Comparison of ENCODE assay signal across 24 cellular contexts in the genomic region with DNA sequence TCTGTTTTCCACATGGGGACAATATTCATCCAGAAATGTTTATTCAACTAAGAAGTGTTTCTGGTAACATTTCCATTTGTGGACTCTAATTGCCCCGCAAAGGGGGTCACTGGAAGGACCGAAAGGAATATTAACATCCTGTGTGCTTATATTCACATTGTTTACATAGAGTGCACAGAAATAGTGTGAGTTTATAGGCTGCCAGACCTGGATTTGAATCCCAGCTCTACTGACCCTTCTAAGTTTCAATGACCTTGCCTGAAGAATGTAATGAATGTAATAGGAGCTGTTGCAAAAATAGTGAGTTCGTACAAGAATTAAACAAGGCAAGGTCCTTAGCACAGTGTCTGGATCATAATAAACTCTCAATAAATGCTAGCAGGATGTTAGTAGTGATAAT.
"Had no signal": no experiment of that assay in that cellular context is flagged by ENCODE, and none has a peak within 500 bp of the region (broad histone marks: within the 10 kb centered on the region; RNA-seq: fewer than 3 reads in every experiment).

No MANE protein-coding gene starts in this region.

- ATAC-seq: esophagus mucosa; lower lobe of right lung; mucosa of descending colon; natural killer cell treated with Interleukin-12 subunit alpha and Interleukin-12 subunit beta and Interleukin-15 and Interleukin-18, amount 100 ng/mL, for 72 hours had no signal

- H3K9me3 ChIP-seq: left ventricle myocardium inferior, lower lobe of right lung, mucosa of descending colon, neutrophil, right lobe of liver, stomach, thyroid gland had no signal

- H3K9ac ChIP-seq: parathyroid adenoma had no signal

- H3K27ac Mint-ChIP-seq: mesothelial cell of epicardium; natural killer cell treated with Interleukin-12 subunit alpha and Interleukin-12 subunit beta and Interleukin-15 and Interleukin-18, amount 100 ng/mL, for 72 hours; progenitor cell of endocrine pancreas; type B pancreatic cell had no signal

- H3K27me3 Mint-ChIP-seq: central memory CD8-positive, alpha-beta T cell; progenitor cell of endocrine pancreas; type B pancreatic cell had no signal

- H3K36me3 Mint-ChIP-seq: mesothelial cell of epicardium; naive B cell; natural killer cell treated with Interleukin-12 subunit alpha and Interleukin-12 subunit beta and Interleukin-15 and Interleukin-18, amount 100 ng/mL, for 72 hours; type B pancreatic cell had no signal

- H3K4me3 ChIP-seq: left ventricle myocardium inferior, lower lobe of right lung, mucosa of descending colon, right lobe of liver, stomach, thyroid gland had no signal

- H3K4me1 Mint-ChIP-seq: central memory CD8-positive, alpha-beta T cell; mesothelial cell of epicardium; naive B cell had no signal

- H3K4me1 ChIP-seq: lower lobe of right lung, parathyroid adenoma, stomach, thyroid gland had no signal

- H2AFZ ChIP-seq: parathyroid adenoma had no signal

- H3K27me3 ChIP-seq: neutrophil, right lobe of liver, stomach, thyroid gland had no signal

- H3K27ac ChIP-seq: epithelial cell of prostate, left ventricle myocardium inferior, lower lobe of right lung, neutrophil, parathyroid adenoma, right lobe of liver, stomach, thyroid gland had no signal

- H3K36me3 ChIP-seq: left ventricle myocardium inferior, lower lobe of right lung, neutrophil, right lobe of liver, stomach, thyroid gland had no signal

- DNase-seq: cortex of kidney; head of caudate nucleus; kidney; left ventricle myocardium inferior; lower lobe of right lung; mucosa of descending colon; naive B cell; right lobe of liver; small intestine; stimulated activated CD4-positive, alpha-beta T cell treated with anti-CD3 and anti-CD28 coated beads, Interleukin-15, amount 100 ng/mL, for 24 hours; stimulated activated CD4-positive, alpha-beta T cell treated with anti-CD3 and anti-CD28 coated beads, Interleukin-2, amount 100 ng/mL, for 48 hours; stimulated activated naive CD4-positive, alpha-beta T cell; stomach; thyroid gland had no signal

- H3K9me3 Mint-ChIP-seq: central memory CD8-positive, alpha-beta T cell; mesothelial cell of epicardium; type B pancreatic cell had no signal

- H3K4me3 Mint-ChIP-seq: central memory CD8-positive, alpha-beta T cell; mesothelial cell of epicardium; naive B cell; natural killer cell treated with Interleukin-12 subunit alpha and Interleukin-12 subunit beta and Interleukin-15 and Interleukin-18, amount 100 ng/mL, for 72 hours; neural crest cell; type B pancreatic cell had no signal
